Comparison of ENCODE assay signal across 8 cellular contexts in the genomic region with DNA sequence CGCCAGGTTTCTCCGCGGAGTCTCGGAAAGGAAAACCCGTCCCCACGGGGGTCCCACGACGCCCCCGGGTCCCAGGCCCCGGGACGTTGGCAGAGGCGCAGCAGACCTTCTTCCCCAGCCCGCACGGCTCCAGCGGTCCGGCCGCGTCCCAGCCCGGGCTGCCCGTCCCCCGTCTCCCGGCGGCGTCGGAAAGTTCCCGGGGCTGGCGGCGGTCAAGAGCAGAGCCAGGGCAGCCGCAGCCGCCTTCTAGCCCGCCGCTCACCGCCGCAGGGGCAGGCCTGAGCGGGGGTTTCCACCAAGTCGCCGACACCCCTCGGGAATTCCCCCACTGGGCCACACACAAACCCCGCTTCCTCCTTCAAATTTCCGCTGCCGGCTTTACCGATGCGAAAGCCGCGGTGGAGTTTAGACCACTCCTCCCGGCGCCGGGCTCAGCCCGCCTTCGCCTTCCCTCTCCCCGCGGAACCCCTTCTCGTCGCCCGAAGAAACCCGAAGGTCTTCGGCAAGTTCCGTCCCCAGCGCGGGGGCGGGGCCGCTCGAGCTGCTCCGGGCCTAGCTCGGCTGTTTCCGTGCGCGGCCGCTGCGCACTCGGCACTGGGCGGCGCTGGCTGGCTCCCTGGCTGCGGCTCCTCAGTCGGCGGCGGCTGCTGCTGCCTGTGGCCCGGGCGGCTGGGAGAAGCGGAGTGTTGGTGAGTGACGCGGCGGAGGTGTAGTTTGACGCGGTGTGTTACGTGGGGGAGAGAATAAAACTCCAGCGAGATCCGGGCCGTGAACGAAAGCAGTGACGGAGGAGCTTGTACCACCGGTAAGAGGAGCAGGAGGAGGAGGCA. TPM values are rescaled to one million over a fixed set of nuclear protein-coding genes. Genes with fewer than 3 reads are reported as not detected.
DNase-seq lines count a peak whose midpoint lies in the region; ATAC-seq and TF ChIP-seq lines count a peak whose summit lies in the region.

A gene (plus strand): TSS at position 633 of the 830 bp plus-strand sequence. CDS start 25,674 bp downstream, outside the sequence.

- POLR2A ChIA-PET in activated CD4-positive, alpha-beta T cell treated with anti-CD3 and anti-CD28 coated beads for 36 hours (lab: Charles Lee) = interaction anchor here (0.6 to 2.9 kb wide), 10 partner anchors 14 to 791 kb away, joined by 3 to 27 read pairs (median 4); a partner anchor contains a TSS

- peaks cover 24% of the 10 kb centered on the region for H3K36me3 Mint-ChIP-seq in activated CD4-positive, alpha-beta T cell treated with anti-CD3 and anti-CD28 coated beads for 36 hours (ENCODE audit: low read depth)

- CTCF ChIA-PET in activated CD4-positive, alpha-beta T cell treated with anti-CD3 and anti-CD28 coated beads for 36 hours (lab: Charles Lee) = interaction anchor here (1.0 to 3.1 kb wide), 4 partner anchors 11 to 97 kb away, joined by 3 to 9 read pairs (median 4); no protein-coding TSS in a partner anchor

- H3K9me3 Mint-ChIP-seq in activated CD4-positive, alpha-beta T cell treated with anti-CD3 and anti-CD28 coated beads for 36 hours (ENCODE audit: low read depth) = no peaks in the 10 kb centered on the region

- peak; percentile 98 for DNase-seq in Ammon's horn (ENCODE audit: low spot score)
- peak; percentile 85 for DNase-seq in GM19238 (ENCODE audit: insufficient read length, low spot score)
- peak; percentile 80 to 90 for DNase-seq in NCI-H524 (lab: John Stamatoyannopoulos, UW)
- DNase-seq in activated CD4-positive, alpha-beta T cell treated with anti-CD3 and anti-CD28 coated beads for 36 hours = peak; percentile 100
- DNase-seq in choroid plexus epithelial cell (ENCODE audit: low read depth) = peak; percentile 99
- peak; percentile 99 for DNase-seq in kidney tubule cell (ENCODE audit: low spot score)
- peak; percentile 98 to 100 (median 100) for DNase-seq in stimulated activated CD4-positive, alpha-beta T cell treated with anti-CD3 and anti-CD28 coated beads, Interleukin-1b, Interleukin-23, amount 100 ng/mL, for 24 hours (ENCODE audit: low read depth in 4 of 4, low spot score in 1 of 4)

- intact Hi-C loops in activated CD4-positive, alpha-beta T cell treated with anti-CD3 and anti-CD28 coated beads for 36 hours (cut with DNase I, micrococcal nuclease) = loop anchor here (1.0 to 10.0 kb wide), 16 partner anchors 14 to 1442 kb away; a partner anchor contains a TSS

- H3K27ac Mint-ChIP-seq in activated CD4-positive, alpha-beta T cell treated with anti-CD3 and anti-CD28 coated beads for 36 hours = peak within 1 kb of the TSS; percentile 100

- peaks cover 57% of the 10 kb centered on the region for H3K4me1 Mint-ChIP-seq in activated CD4-positive, alpha-beta T cell treated with anti-CD3 and anti-CD28 coated beads for 36 hours

- peak within 1 kb of the TSS; percentile 92 for H3K4me3 ChIP-seq in choroid plexus epithelial cell (ENCODE audit: low read depth, low read length)

- peak; percentile 84 for ATAC-seq in HG03442 (IDR thresholded peaks at IDR 0.05; ENCODE audit: unreplicated experiment)
- peak; percentile 89 for ATAC-seq in activated CD4-positive, alpha-beta T cell treated with anti-CD3 and anti-CD28 coated beads for 36 hours

- no peak for TF ChIP-seq CTCF in choroid plexus epithelial cell (conservative IDR thresholded peaks at IDR 0.05; ENCODE audit: low read depth, low read length)

- H3K27me3 Mint-ChIP-seq in activated CD4-positive, alpha-beta T cell treated with anti-CD3 and anti-CD28 coated beads for 36 hours = no peaks in the 10 kb centered on the region

- peak within 1 kb of the TSS; percentile 98 for H3K4me3 Mint-ChIP-seq in activated CD4-positive, alpha-beta T cell treated with anti-CD3 and anti-CD28 coated beads for 36 hours

RNA-seq across cellular contexts. Expression of the gene that starts here (rescaled TPM):
- total RNA-seq in activated CD4-positive, alpha-beta T cell treated with anti-CD3 and anti-CD28 coated beads for 36 hours = 100 to 1,000 TPM in 1 of 2 experiments, 10 to 100 TPM in 1; 85.4 to 136 TPM

Comparison
In these comparisons a context has a peak if more than half of its experiments do, and no peak if none do; other contexts are left out.
1. Peak in every context shown above with its lines: DNase-seq, ATAC-seq and H3K4me3 ChIP-seq.